ENCODE assay signal across 10 cellular contexts in genomic region chr14:68733086-68733621, GRCh38. TPM values are rescaled to one million over a fixed set of nuclear protein-coding genes. Genes with fewer than 3 reads are reported as not detected.
A peak's percentile ranks its signal among the peaks of the same experiment; 100 is the strongest.
DNase-seq lines count a peak whose midpoint lies in the region; ATAC-seq, FAIRE-seq and TF ChIP-seq lines count a peak whose summit lies in the region.
"Had no signal": no experiment of that assay in that cellular context is flagged by ENCODE, and none has a peak within 500 bp of the region (broad histone marks: within the 10 kb centered on the region; RNA-seq: fewer than 3 reads in every experiment).

No MANE protein-coding gene starts in this region.

- peaks cover 65% of the 10 kb centered on the region for H3K4me1 Mint-ChIP-seq in CD14-positive monocyte
- H3K4me1 Mint-ChIP-seq in astrocyte (ENCODE audit: low read depth, unreplicated experiment): peaks cover 15% of the 10 kb centered on the region
- peaks cover 31 to 44% of the 10 kb centered on the region in 2 donors for H3K4me1 Mint-ChIP-seq in natural killer cell

- peaks cover 4% of the 10 kb centered on the region for H3K4me1 ChIP-seq in astrocyte (ENCODE audit: insufficient read depth, low read length)

- no peaks in the 10 kb centered on the region for H4K20me1 ChIP-seq in astrocyte (ENCODE audit: insufficient read depth, low read length)

- H3K9me3 ChIP-seq in astrocyte (ENCODE audit: insufficient read depth, low read depth, low read length) (no peaks in the 10 kb centered on the region), WERI-Rb-1 (ENCODE audit: severe bottlenecking) (no peaks in the 10 kb centered on the region)

- peak overlapping the region; percentile 98 to 100 (median 99) for H3K27ac Mint-ChIP-seq in CD14-positive monocyte
- H3K27ac Mint-ChIP-seq in astrocyte (ENCODE audit: unreplicated experiment): peak overlapping the region; percentile 29
- peak overlapping the region; percentile 80 to 85 for H3K27ac Mint-ChIP-seq in natural killer cell

- H3K36me3 Mint-ChIP-seq in CD14-positive monocyte (peaks cover 10 to 28% of the 10 kb centered on the region in 2 donors), astrocyte (ENCODE audit: low read depth, unreplicated experiment) (no peaks in the 10 kb centered on the region), natural killer cell (no peaks in the 10 kb centered on the region)

- ATAC-seq in natural killer cell (peak in 2 of 3 donors; percentile 17 to 56), HG02970 (IDR thresholded peaks at IDR 0.05; ENCODE audit: low FRiP score, unreplicated experiment) (no peak)

- no peak overlapping the region for H3K4me3 ChIP-seq in astrocyte (ENCODE audit: insufficient read depth, low read depth, low read length)
- H3K4me3 ChIP-seq in WERI-Rb-1 (ENCODE audit: low read depth, low read length): no peak overlapping the region

- FAIRE-seq in astrocyte (lab: Jason Lieb, UNC): no peak

- DNase-seq in CD14-positive monocyte (ENCODE audit: low spot score): peak; percentile 92
- DNase-seq in KG1 (lab: John Stamatoyannopoulos, UW): peak; percentile 28
- DNase-seq in astrocyte (ENCODE audit: low read depth): no peak
- no peak for DNase-seq in natural killer cell
- DNase-seq in WERI-Rb-1: no peak
- DNase-seq in HCEC 1CT: no peak
- DNase-seq in DMS153 (lab: John Stamatoyannopoulos, UW): no peak
- DNase-seq: glutamatergic neuron, NCI-H524 had no signal

- H3K27me3 Mint-ChIP-seq in CD14-positive monocyte (ENCODE audit: low read depth in 3 of 3) (peaks cover 41 to 55% (median 45%) of the 10 kb centered on the region in 3 donors), astrocyte (ENCODE audit: low read depth, unreplicated experiment) (peaks cover 2% of the 10 kb centered on the region), natural killer cell (ENCODE audit: low read depth in 2 of 2) (no peaks in the 10 kb centered on the region)

- H3K9me3 Mint-ChIP-seq in CD14-positive monocyte (peaks cover 0 to 2% (median 0%) of the 10 kb centered on the region in 7 donors), astrocyte (ENCODE audit: unreplicated experiment) (no peaks in the 10 kb centered on the region), natural killer cell (no peaks in the 10 kb centered on the region)

- H2AFZ ChIP-seq in astrocyte (ENCODE audit: low read depth, low read length): peak overlapping the region; percentile 24

- H3K36me3 ChIP-seq in astrocyte (ENCODE audit: insufficient read depth, low read length) (no peaks in the 10 kb centered on the region), WERI-Rb-1 (no peaks in the 10 kb centered on the region)

- peak overlapping the region; percentile 62 to 88 for H3K4me3 Mint-ChIP-seq in CD14-positive monocyte
- H3K4me3 Mint-ChIP-seq in astrocyte (ENCODE audit: unreplicated experiment): no peak overlapping the region
- H3K4me3 Mint-ChIP-seq in natural killer cell: no peak overlapping the region

- no peak overlapping the region for H3K9ac ChIP-seq in astrocyte (ENCODE audit: low read length)

- H3K4me2 ChIP-seq in astrocyte (ENCODE audit: low read length): no peak overlapping the region

- H3K27me3 ChIP-seq in astrocyte (ENCODE audit: insufficient read depth, low read length) (no peaks in the 10 kb centered on the region), WERI-Rb-1 (ENCODE audit: insufficient read depth, low read depth, severe bottlenecking) (no peaks in the 10 kb centered on the region)

- no peak for TF ChIP-seq CTCF in CD14-positive monocyte (IDR thresholded peaks at IDR 0.05)
- TF ChIP-seq CTCF in astrocyte (IDR thresholded peaks at IDR 0.05; ENCODE audit: insufficient read depth, low read depth, low read length): no peak
- TF ChIP-seq CTCF in natural killer cell (IDR thresholded peaks at IDR 0.05): no peak
- no peak for TF ChIP-seq CTCF in WERI-Rb-1 (IDR thresholded peaks at IDR 0.05; ENCODE audit: low read depth, low read length)

- H3K27ac ChIP-seq in astrocyte (ENCODE audit: low read depth, low read length): no peak overlapping the region
- no peak overlapping the region for H3K27ac ChIP-seq in WERI-Rb-1

- intact Hi-C loops in CD14-positive monocyte (cut with micrococcal nuclease): loop anchor here (5.0 kb wide), 3 partner anchors 51 to 156 kb away; partner anchors contain the start of gene ZFP36L1 (in 1 of the 2)
- intact Hi-C loops in natural killer cell (cut with micrococcal nuclease): loop anchor here (5.0 kb wide), 1 partner anchor 46 kb away; no protein-coding TSS in a partner anchor

- H3K79me2 ChIP-seq in astrocyte (ENCODE audit: insufficient read depth, low read length): no peaks in the 10 kb centered on the region

RNA-seq across cellular contexts. Expression of gene ZFP36L1, which starts 59.7 kb away (rescaled TPM):
- 100 to 1,000 TPM; 151 to 185 TPM for polyA plus RNA-seq in CD14-positive monocyte
- total RNA-seq in astrocyte (210 and 219 TPM in 2 replicates), natural killer cell (100 to 1,000 TPM; 143 to 167 (median 166) TPM)

Comparison
In these comparisons a context has a peak if more than half of its experiments do, and no peak if none do; other contexts are left out.
1. DNase-seq: peak in CD14-positive monocyte (single experiment) and KG1 (single experiment); none in astrocyte (single experiment), natural killer cell (single experiment), WERI-Rb-1 (single experiment), HCEC 1CT (single experiment) and DMS153 (single experiment).
2. H3K27ac Mint-ChIP-seq: peak in every context shown above with its lines; median percentile 99 in CD14-positive monocyte; 82 in natural killer cell; 29 in astrocyte.
3. H3K4me3 Mint-ChIP-seq: peak in CD14-positive monocyte (2 of 2); none in astrocyte (single experiment) and natural killer cell (single experiment).